In genomic region chr6:53672232-53672631, GRCh38 we compare ENCODE assay signal across 18 cellular contexts. TPM values are rescaled to one million over a fixed set of nuclear protein-coding genes. Genes with fewer than 3 reads are reported as not detected.
DNase-seq lines count a peak whose midpoint lies in the region; ATAC-seq and TF ChIP-seq lines count a peak whose summit lies in the region.
"Had no signal": no experiment of that assay in that cellular context is flagged by ENCODE, and none has a peak within 500 bp of the region (broad histone marks: within the 10 kb centered on the region; RNA-seq: fewer than 3 reads in every experiment).

No MANE protein-coding gene starts in this region.

- H3K9me3 ChIP-seq in heart left ventricle (peaks cover 0 to 6% (median 0%) of the 10 kb centered on the region in 12 donors), lower lobe of right lung (no peaks in the 10 kb centered on the region)
- H3K9me3 ChIP-seq: HAP-1, Peyer's patch had no signal

- peak overlapping the region in 9 of 12 donors; percentile 19 to 77 (median 56) for H3K27ac ChIP-seq in heart left ventricle
- no peak overlapping the region for H3K27ac ChIP-seq in lower lobe of right lung
- H3K27ac ChIP-seq: GM23248, HL-60, Peyer's patch had no signal

- H3K4me1 ChIP-seq in heart left ventricle (peaks cover 0 to 17% (median 5%) of the 10 kb centered on the region in 12 donors), lower lobe of right lung (peaks cover 15% of the 10 kb centered on the region)
- H3K4me1 ChIP-seq: HAP-1 had no signal

- ATAC-seq in heart left ventricle (peak; percentile 88 to 94 (median 94)), lower lobe of right lung (peak; percentile 88 to 96)

- H3K4me3 ChIP-seq in heart left ventricle (no peak overlapping the region), lower lobe of right lung (no peak overlapping the region)
- H3K4me3 ChIP-seq: GM23248, HAP-1, Peyer's patch had no signal

- H3K27me3 ChIP-seq in heart left ventricle: no peaks in the 10 kb centered on the region
- H3K27me3 ChIP-seq in lower lobe of right lung (ENCODE audit: low read depth): no peaks in the 10 kb centered on the region
- H3K27me3 ChIP-seq: Peyer's patch had no signal

- TF ChIP-seq CTCF in heart left ventricle (IDR thresholded peaks at IDR 0.05) (no peak), lower lobe of right lung (IDR thresholded peaks at IDR 0.05) (no peak), GM20000 (IDR thresholded peaks at IDR 0.05; ENCODE audit: extremely low read depth, missing control alignments) (no peak)

- intact Hi-C loops in heart left ventricle (cut with DNase I): loop anchor here in 1 of 10 donors (5.0 kb wide), 1 partner anchor 140 kb away; no protein-coding TSS in a partner anchor
- intact Hi-C loops in lower lobe of right lung (cut with DNase I): no loop called here

- no peaks in the 10 kb centered on the region for H3K36me3 ChIP-seq in heart left ventricle
- no peaks in the 10 kb centered on the region for H3K36me3 ChIP-seq in lower lobe of right lung
- H3K36me3 ChIP-seq: HAP-1, Peyer's patch had no signal

- 55 to 65% (median 61%) methylated on average over 3 of the region's 3 CpGs for WGBS in heart left ventricle, 4 donors

- TF ChIP-seq POLR2A in heart left ventricle (IDR thresholded peaks at IDR 0.05): no peak

- DNase-seq in DMS79 (lab: John Stamatoyannopoulos, UW): peak; percentile 88
- DNase-seq in NCI-H187 (lab: John Stamatoyannopoulos, UW): peak; percentile 33 to 67
- DNase-seq in heart left ventricle: no peak
- DNase-seq in lower lobe of right lung: no peak
- no peak for DNase-seq in GM20000 (ENCODE audit: low spot score)
- no peak for DNase-seq in islet precursor cell
- DNase-seq in COR-L47 (lab: John Stamatoyannopoulos, UW): no peak
- DNase-seq: C1 segment of cervical spinal cord; CD8-positive, alpha-beta memory T cell; GM23248; NCI-H1048; NCI-H1436; NCI-H2081 treated with DMSO at 0.1 percent for 48 hours; NCI-H226; Peyer's patch; SW 1271 had no signal

RNA-seq across cellular contexts. Expression of gene KLHL31, which starts 6.7 kb away (rescaled TPM):
- total RNA-seq in heart left ventricle (100 to 1,000 TPM; 148 to 405 (median 299) TPM), lower lobe of right lung (0.62 TPM)
- polyA plus RNA-seq in heart left ventricle: 100 to 1,000 TPM in 1 of 2 donors, 10 to 100 TPM in 1; 70.8 to 125 TPM
- total RNA-seq: GM23248 had no signal
- polyA plus RNA-seq: CD8-positive, alpha-beta memory T cell had no signal

Comparison
In these comparisons a context has a peak if more than half of its experiments do, and no peak if none do; other contexts are left out.
1. DNase-seq: peak in DMS79 (single experiment) and NCI-H187 (2 of 2); none in heart left ventricle (0 of 5), lower lobe of right lung (single experiment), GM20000 (single experiment), islet precursor cell (single experiment) and COR-L47 (single experiment).
2. RNA of gene KLHL31, which starts 6.7 kb away (total RNA-seq): 148 to 405 TPM in heart left ventricle; 0.62 TPM in lower lobe of right lung (single experiment); every median in the first group is over 10 times any median in the second.